ENCODE assay signal across 1 cellular context in the genomic region with DNA sequence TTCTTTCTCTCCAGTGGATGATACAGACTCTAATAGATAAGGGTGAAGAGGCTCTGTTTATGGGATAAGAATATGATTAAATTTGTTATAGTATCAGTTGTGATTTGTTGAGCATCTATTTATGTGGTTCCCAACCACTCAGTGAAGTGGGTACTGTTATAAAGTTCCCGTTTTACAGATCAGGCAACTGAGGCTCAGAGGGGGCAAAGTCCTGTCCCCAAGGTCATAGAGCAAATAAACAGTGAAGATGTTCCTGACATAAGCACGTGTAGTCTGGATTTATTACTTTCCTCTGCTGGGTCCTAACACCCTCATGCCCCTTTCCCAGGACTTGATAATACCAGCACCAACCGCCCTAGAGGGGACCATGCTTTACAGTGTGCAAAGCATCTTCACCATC.
TF ChIP-seq lines count a peak whose summit lies in the region.

No MANE protein-coding gene starts in this region.

TF ChIP-seq in K562, 482 proteins besides CTCF, POLR2A, EP300 and RAD21:
- no peak for TF ChIP-seq NFXL1 (CRISPR knock-in tag; IDR thresholded peaks at IDR 0.05)
- TF ChIP-seq BRD9 (IDR thresholded peaks at IDR 0.05; ENCODE audit: low read depth, partially characterized antibody) = no peak
- peak; percentile 45 for TF ChIP-seq RBM25 (IDR thresholded peaks at IDR 0.05; ENCODE audit: low read depth, low read length, severe bottlenecking)
- TF ChIP-seq AFF4 (CRISPR knock-in tag; IDR thresholded peaks at IDR 0.05) = no peak
- TF ChIP-seq, protein P1, sequence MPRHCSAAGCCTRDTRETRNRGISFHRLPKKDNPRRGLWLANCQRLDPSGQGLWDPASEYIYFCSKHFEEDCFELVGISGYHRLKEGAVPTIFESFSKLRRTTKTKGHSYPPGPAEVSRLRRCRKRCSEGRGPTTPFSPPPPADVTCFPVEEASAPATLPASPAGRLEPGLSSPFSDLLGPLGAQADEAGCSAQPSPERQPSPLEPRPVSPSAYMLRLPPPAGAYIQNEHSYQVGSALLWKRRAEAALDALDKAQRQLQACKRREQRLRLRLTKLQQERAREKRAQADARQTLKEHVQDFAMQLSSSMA (CRISPR knock-in tag; IDR thresholded peaks at IDR 0.05) = no peak
- TF ChIP-seq ESRRA (IDR thresholded peaks at IDR 0.05; ENCODE audit: borderline replicate concordance, low read depth) = peak; percentile 73
